In the genomic region with DNA sequence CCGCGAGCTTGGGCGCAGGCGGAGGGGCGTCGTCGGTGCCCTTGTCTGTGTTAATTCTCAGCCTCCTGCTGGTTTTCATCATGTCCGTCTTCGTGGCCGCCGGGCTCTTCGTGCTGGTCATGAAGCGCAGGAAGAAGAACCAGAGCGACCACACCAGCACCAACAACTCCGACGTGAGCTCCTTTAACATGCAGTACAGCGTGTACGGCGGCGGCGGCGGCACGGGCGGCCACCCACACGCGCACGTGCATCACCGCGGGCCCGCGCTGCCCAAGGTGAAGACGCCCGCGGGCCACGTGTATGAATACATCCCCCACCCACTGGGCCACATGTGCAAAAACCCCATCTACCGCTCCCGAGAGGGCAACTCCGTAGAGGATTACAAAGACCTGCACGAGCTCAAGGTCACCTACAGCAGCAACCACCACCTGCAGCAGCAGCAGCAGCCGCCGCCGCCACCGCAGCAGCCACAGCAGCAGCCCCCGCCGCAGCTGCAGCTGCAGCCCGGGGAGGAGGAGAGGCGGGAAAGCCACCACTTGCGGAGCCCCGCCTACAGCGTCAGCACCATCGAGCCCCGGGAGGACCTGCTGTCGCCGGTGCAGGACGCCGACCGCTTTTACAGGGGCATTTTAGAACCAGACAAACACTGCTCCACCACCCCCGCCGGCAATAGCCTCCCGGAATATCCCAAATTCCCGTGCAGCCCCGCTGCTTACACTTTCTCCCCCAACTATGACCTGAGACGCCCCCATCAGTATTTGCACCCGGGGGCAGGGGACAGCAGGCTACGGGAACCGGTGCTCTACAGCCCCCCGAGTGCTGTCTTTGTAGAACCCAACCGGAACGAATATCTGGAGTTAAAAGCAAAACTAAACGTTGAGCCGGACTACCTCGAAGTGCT, we compare ENCODE assay signal across 8 cellular contexts. TPM values are rescaled to one million over a fixed set of nuclear protein-coding genes. Genes with fewer than 3 reads are reported as not detected.
DNase-seq lines count a peak whose midpoint lies in the region; ATAC-seq and TF ChIP-seq lines count a peak whose summit lies in the region.

No MANE protein-coding gene starts in this region.

- intact Hi-C loops in upper lobe of right lung (cut with DNase I): no loop called here

- H3K4me3 Mint-ChIP-seq in memory B cell: peak overlapping the region; percentile 48

- ATAC-seq in memory B cell (ENCODE audit: low read depth) (no peak), upper lobe of right lung (peak; percentile 70)

- DNase-seq in GM20000 (ENCODE audit: low spot score): peak; percentile 21
- DNase-seq in NCI-H69 (lab: John Stamatoyannopoulos, UW): peak; percentile 90
- DNase-seq in cardiac fibroblast (ENCODE audit: low read depth in 2 of 2): no peak
- no peak for DNase-seq in memory B cell (ENCODE audit: low spot score in 2 of 2)
- DNase-seq in upper lobe of right lung: peak; percentile 71
- no peak for DNase-seq in cerebellar cortex (ENCODE audit: low spot score)
- no peak for DNase-seq in cerebellar nuclear complex (lab: John Stamatoyannopoulos, UW)
- DNase-seq in activated CD4-positive, alpha-beta T cell treated with anti-CD3 and anti-CD28 coated beads for 1 hour: no peak

- no peaks in the 10 kb centered on the region for H3K36me3 Mint-ChIP-seq in memory B cell

- peak overlapping the region; percentile 24 to 34 for H3K4me3 ChIP-seq in cardiac fibroblast (replicated peaks in 1 of 2; ENCODE audit: low read depth in 2 of 2, low read length in 2 of 2)
- peak overlapping the region; percentile 54 for H3K4me3 ChIP-seq in upper lobe of right lung

- no peaks in the 10 kb centered on the region for H3K4me1 Mint-ChIP-seq in memory B cell

- H3K9me3 Mint-ChIP-seq in memory B cell: peaks cover 1% of the 10 kb centered on the region

- TF ChIP-seq CTCF in GM20000 (IDR thresholded peaks at IDR 0.05; ENCODE audit: extremely low read depth, missing control alignments) (no peak), cardiac fibroblast (IDR thresholded peaks at IDR 0.05; ENCODE audit: low read depth, low read length) (no peak), upper lobe of right lung (IDR thresholded peaks at IDR 0.05) (no peak)

- H3K36me3 ChIP-seq in upper lobe of right lung: no peaks in the 10 kb centered on the region

- H3K4me1 ChIP-seq in upper lobe of right lung: peaks cover 13% of the 10 kb centered on the region

- H3K27me3 ChIP-seq in upper lobe of right lung: peaks cover 49% of the 10 kb centered on the region

- H3K27ac ChIP-seq in upper lobe of right lung: no peak overlapping the region

- H3K27ac Mint-ChIP-seq in memory B cell: no peak overlapping the region

- H3K27me3 Mint-ChIP-seq in memory B cell: peaks cover 13% of the 10 kb centered on the region

- H3K9me3 ChIP-seq in upper lobe of right lung: no peaks in the 10 kb centered on the region

RNA-seq across cellular contexts. Expression of gene SLITRK5, which starts 6.4 kb away (rescaled TPM):
- total RNA-seq in upper lobe of right lung: 0.09 TPM

Comparison
In these comparisons a context has a peak if more than half of its experiments do, and no peak if none do; other contexts are left out.
1. DNase-seq: peak in GM20000 (single experiment), NCI-H69 (single experiment) and upper lobe of right lung (single experiment); none in cardiac fibroblast (0 of 2), memory B cell (0 of 2), cerebellar cortex (single experiment), cerebellar nuclear complex (0 of 2) and activated CD4-positive, alpha-beta T cell treated with anti-CD3 and anti-CD28 coated beads for 1 hour (single experiment).